Comparison of ENCODE assay signal across 8 cellular contexts in the genomic region with DNA sequence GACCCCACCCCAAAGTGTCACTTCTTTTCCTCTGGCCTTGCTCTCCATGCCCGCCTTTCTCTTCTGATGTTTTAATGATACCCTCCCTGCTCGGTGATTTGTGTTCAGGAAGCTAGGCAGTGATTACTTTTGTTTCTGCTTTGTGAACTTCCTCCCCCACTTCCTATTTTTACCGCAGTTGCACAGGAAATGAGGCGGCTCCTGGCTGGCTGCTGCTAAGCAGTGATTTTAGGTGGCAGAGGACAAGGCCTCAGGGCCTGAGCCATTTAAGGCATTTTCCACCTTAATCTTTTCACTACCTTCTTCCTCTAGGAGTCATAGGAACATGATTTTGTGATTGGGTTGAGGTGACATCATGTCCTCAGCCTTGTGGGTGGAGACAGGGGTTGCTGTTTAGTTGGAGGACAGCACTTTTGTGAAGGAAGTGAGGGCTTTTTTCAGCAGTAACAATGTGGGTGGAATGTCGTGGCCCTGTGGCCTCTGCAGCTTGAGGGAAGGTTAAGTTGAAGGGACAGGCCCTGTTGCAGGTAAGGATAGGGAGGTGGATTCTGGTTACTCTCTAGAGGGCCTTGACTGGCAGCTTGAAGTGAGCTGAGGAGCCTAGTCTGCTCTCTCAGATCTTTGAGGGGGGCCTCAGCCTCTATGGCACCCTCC. TPM values are rescaled to one million over a fixed set of nuclear protein-coding genes. Genes with fewer than 3 reads are reported as not detected.
DNase-seq lines count a peak whose midpoint lies in the region; ATAC-seq and TF ChIP-seq lines count a peak whose summit lies in the region.

No MANE protein-coding gene starts in this region.

- H3K9me3 Mint-ChIP-seq in activated naive CD4-positive, alpha-beta T cell treated with anti-CD3 and anti-CD28 coated beads, Interleukin-2, amount 50 U/mL, for 24 hours, result no peaks in the 10 kb centered on the region

- H3K36me3 ChIP-seq in gastrocnemius medialis, result no peaks in the 10 kb centered on the region

- DNase-seq in GM13976 (ENCODE audit: low spot score) (peak; percentile 53), left cardiac atrium (peak; percentile 79), gastrocnemius medialis (peak; percentile 27 to 37), NCI-H187 treated with DMSO at 0.1 percent for 48 hours (lab: John Stamatoyannopoulos, UW) (no peak)

- peaks cover 67% of the 10 kb centered on the region in 2 donors for H3K4me1 ChIP-seq in gastrocnemius medialis

- no peaks in the 10 kb centered on the region for H3K27me3 ChIP-seq in gastrocnemius medialis

- H3K27me3 Mint-ChIP-seq in activated naive CD4-positive, alpha-beta T cell treated with anti-CD3 and anti-CD28 coated beads, Interleukin-2, amount 50 U/mL, for 24 hours, result no peaks in the 10 kb centered on the region

- H3K4me1 Mint-ChIP-seq in activated naive CD4-positive, alpha-beta T cell treated with anti-CD3 and anti-CD28 coated beads, Interleukin-2, amount 50 U/mL, for 24 hours, result peaks cover 83% of the 10 kb centered on the region

- H3K4me3 ChIP-seq in gastrocnemius medialis, result peak overlapping the region in 3 of 4 donors; percentile 4 to 29 (median 5)

- peak overlapping the region; percentile 96 for H3K27ac Mint-ChIP-seq in activated naive CD4-positive, alpha-beta T cell treated with anti-CD3 and anti-CD28 coated beads, Interleukin-2, amount 50 U/mL, for 24 hours

- H3K36me3 Mint-ChIP-seq in activated naive CD4-positive, alpha-beta T cell treated with anti-CD3 and anti-CD28 coated beads, Interleukin-2, amount 50 U/mL, for 24 hours, result peaks cover 4% of the 10 kb centered on the region

- ATAC-seq in HG02981 (IDR thresholded peaks at IDR 0.05; ENCODE audit: unreplicated experiment) (peak; percentile 54), SK-N-SH treated with all-trans-retinoic acid at 6 μM for 48 hours (peak; percentile 47), left cardiac atrium (peak; percentile 84 to 85), gastrocnemius medialis (peak; percentile 64 to 70), GM21515 (IDR thresholded peaks at IDR 0.05; ENCODE audit: unreplicated experiment) (no peak)

- no peak for TF ChIP-seq CTCF in GM13976 (IDR thresholded peaks at IDR 0.05; ENCODE audit: borderline replicate concordance, control extremely low read depth, extremely low read depth, insufficient read depth, missing control alignments)
- no peak for TF ChIP-seq CTCF in gastrocnemius medialis (IDR thresholded peaks at IDR 0.05 in 4 of 5, conservative IDR thresholded peaks at IDR 0.05 in 1 of 5)

- peak; percentile 28 to 65 for TF ChIP-seq POLR2A in gastrocnemius medialis (IDR thresholded peaks at IDR 0.05)

- H3K9me3 ChIP-seq in gastrocnemius medialis, result no peaks in the 10 kb centered on the region

- intact Hi-C loops in left cardiac atrium (cut with DNase I) (loop anchor here in 1 of 2 donors (5.0 kb wide), 1 partner anchor 47 kb away; no protein-coding TSS in a partner anchor), gastrocnemius medialis (cut with DNase I; ENCODE audit: low total_unique reads) (loop anchor here (10.0 kb wide), 1 partner anchor 405 kb away; a partner anchor contains a TSS)

- in situ Hi-C loops in GM13976 (cut with MboI; ENCODE audit: low sequenced_read_pairs, unreplicated experiment), result no loop called here
- in situ Hi-C loops in gastrocnemius medialis (cut with MboI; ENCODE audit: low sequenced_read_pairs in 4 of 4), result no loop called here

- H3K27ac ChIP-seq in gastrocnemius medialis, result peak overlapping the region; percentile 74 to 84 (median 82)

- H3K4me3 Mint-ChIP-seq in activated naive CD4-positive, alpha-beta T cell treated with anti-CD3 and anti-CD28 coated beads, Interleukin-2, amount 50 U/mL, for 24 hours, result peak overlapping the region; percentile 87

TF ChIP-seq in SK-N-SH treated with all-trans-retinoic acid at 6 μM for 48 hours, 23 proteins besides CTCF, POLR2A, EP300 and RAD21:
- TF ChIP-seq ZFP3 (CRISPR knock-in tag; IDR thresholded peaks at IDR 0.05), result no peak
- TF ChIP-seq, protein P1, sequence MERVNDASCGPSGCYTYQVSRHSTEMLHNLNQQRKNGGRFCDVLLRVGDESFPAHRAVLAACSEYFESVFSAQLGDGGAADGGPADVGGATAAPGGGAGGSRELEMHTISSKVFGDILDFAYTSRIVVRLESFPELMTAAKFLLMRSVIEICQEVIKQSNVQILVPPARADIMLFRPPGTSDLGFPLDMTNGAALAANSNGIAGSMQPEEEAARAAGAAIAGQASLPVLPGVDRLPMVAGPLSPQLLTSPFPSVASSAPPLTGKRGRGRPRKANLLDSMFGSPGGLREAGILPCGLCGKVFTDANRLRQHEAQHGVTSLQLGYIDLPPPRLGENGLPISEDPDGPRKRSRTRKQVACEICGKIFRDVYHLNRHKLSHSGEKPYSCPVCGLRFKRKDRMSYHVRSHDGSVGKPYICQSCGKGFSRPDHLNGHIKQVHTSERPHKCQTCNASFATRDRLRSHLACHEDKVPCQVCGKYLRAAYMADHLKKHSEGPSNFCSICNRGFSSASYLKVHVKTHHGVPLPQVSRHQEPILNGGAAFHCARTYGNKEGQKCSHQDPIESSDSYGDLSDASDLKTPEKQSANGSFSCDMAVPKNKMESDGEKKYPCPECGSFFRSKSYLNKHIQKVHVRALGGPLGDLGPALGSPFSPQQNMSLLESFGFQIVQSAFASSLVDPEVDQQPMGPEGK (CRISPR knock-in tag; IDR thresholded peaks at IDR 0.05; ENCODE audit: borderline replicate concordance), result no peak
- no peak for TF ChIP-seq ZFP30 (CRISPR knock-in tag; IDR thresholded peaks at IDR 0.05)
- no peak for TF ChIP-seq CSDC2 (CRISPR knock-in tag; IDR thresholded peaks at IDR 0.05)
- TF ChIP-seq TOX (CRISPR knock-in tag; IDR thresholded peaks at IDR 0.05; ENCODE audit: borderline replicate concordance), result no peak
- TF ChIP-seq TCF4 (CRISPR knock-in tag; IDR thresholded peaks at IDR 0.05; ENCODE audit: borderline replicate concordance), result no peak
- TF ChIP-seq GLIS3 (CRISPR knock-in tag; IDR thresholded peaks at IDR 0.05), result no peak
- no peak for TF ChIP-seq ZNF8 (CRISPR knock-in tag; IDR thresholded peaks at IDR 0.05)

RNA-seq across cellular contexts. Expression of a gene that starts 15.7 kb away (rescaled TPM):
- total RNA-seq in left cardiac atrium (10 to 100 TPM; 20.9 to 30.5 TPM), gastrocnemius medialis (10 to 100 TPM; 21.8 to 34.3 (median 24.8) TPM)
